7 cellular contexts compared by ENCODE assay signal in the genomic region with DNA sequence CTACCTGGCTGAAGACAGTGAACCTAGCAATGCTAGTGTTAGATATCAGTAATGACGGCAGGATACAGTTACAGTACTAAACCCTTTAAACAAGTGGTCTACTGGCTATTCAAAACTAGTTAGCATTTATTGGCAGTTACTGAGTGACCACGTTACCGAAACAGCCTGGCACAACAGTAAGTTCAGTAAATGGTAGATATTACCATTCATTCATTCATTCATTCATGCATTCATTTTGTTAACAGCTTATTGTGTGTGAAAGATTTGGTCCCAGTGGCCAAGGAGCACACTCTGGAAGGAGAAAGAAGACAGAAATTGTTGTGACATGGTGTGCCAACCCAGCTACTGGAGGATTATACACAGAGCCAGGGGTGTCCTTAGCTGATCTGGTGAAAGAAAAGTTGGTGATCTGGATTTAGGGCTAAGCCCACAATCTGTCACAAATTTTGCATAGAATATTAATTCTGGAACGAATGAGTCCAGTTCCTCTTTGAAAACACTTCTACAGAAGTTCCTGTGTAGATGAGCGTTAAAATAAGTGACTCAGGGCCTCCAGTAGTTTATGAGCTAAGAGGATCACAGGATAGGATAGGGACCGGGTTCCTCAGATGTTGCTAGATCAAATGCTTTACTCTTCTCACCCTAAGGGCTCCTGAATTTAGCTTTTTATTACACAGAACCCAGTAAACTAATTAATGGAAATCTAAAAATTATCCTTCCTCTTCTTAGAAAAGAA.
DNase-seq lines count a peak whose midpoint lies in the region; TF ChIP-seq lines count a peak whose summit lies in the region.

No MANE protein-coding gene starts in this region.

- TF ChIP-seq CTCF in HFF-Myc (IDR thresholded peaks at IDR 0.05; ENCODE audit: low read depth, low read length, missing control alignments) (no peak), fibroblast of villous mesenchyme (IDR thresholded peaks at IDR 0.05; ENCODE audit: insufficient read depth, low read depth, low read length) (no peak)

- peak overlapping the region in 17 of 21 experiments; percentile 72 to 94 (median 89) for H3K27ac ChIP-seq in skin epidermis

- DNase-seq in HFF-Myc (ENCODE audit: extremely low read depth, low read depth) (no peak), RPMI7951 (ENCODE audit: low read depth) (peak; percentile 46), fibroblast of villous mesenchyme (ENCODE audit: low read depth) (peak; percentile 64), iPS-NIHi11 (ENCODE audit: low spot score) (no peak), NCI-H2196 treated with DMSO at 0.1 percent for 48 hours (lab: John Stamatoyannopoulos, UW; ENCODE audit: unreplicated experiment) (no peak), NCI-H1092 treated with DMSO at 0.1 percent for 48 hours (lab: John Stamatoyannopoulos, UW) (no peak)

- H3K4me3 ChIP-seq in HFF-Myc (replicated peaks; ENCODE audit: low read depth, low read length) (peak overlapping the region; percentile 89), fibroblast of villous mesenchyme (ENCODE audit: low read depth, low read length) (no peak overlapping the region), skin epidermis (peak overlapping the region in 1 of 7 experiments; percentile 73)

Comparison
In these comparisons a context has a peak if more than half of its experiments do, and no peak if none do; other contexts are left out.
1. DNase-seq: peak in RPMI7951 (single experiment) and fibroblast of villous mesenchyme (single experiment); none in HFF-Myc (single experiment), iPS-NIHi11 (single experiment), NCI-H2196 treated with DMSO at 0.1 percent for 48 hours (single experiment) and NCI-H1092 treated with DMSO at 0.1 percent for 48 hours (single experiment).